ENCODE assay signal across 8 cellular contexts in genomic region chr4:102500371-102501175, GRCh38. TPM values are rescaled to one million over a fixed set of nuclear protein-coding genes. Genes with fewer than 3 reads are reported as not detected.
A peak's percentile ranks its signal among the peaks of the same experiment; 100 is the strongest.
DNase-seq lines count a peak whose midpoint lies in the region; ATAC-seq and TF ChIP-seq lines count a peak whose summit lies in the region.

No MANE protein-coding gene starts in this region.

- H3K4me1 Mint-ChIP-seq in nephron: peaks cover 26% of the 10 kb centered on the region

- H3K4me3 Mint-ChIP-seq in nephron: peak overlapping the region; percentile 77 to 92 (median 87)

- no peaks in the 10 kb centered on the region for H3K27me3 ChIP-seq in BJ (ENCODE audit: control insufficient read depth, insufficient read depth, low read length)

- DNase-seq in BJ (ENCODE audit: low read depth) (no peak), NCI-H69 (lab: John Stamatoyannopoulos, UW) (peak; percentile 31), fibroblast of the aortic adventitia (ENCODE audit: low read depth) (peak; percentile 61), ureter (ENCODE audit: low spot score) (peak; percentile 58)
- DNase-seq in activated gamma-delta T cell treated with anti-CD3 and anti-CD28 coated beads, Interleukin-2, amount 50 U/mL, for 16 hours (ENCODE audit: low read depth): peak; percentile 18

- H3K36me3 Mint-ChIP-seq in nephron (ENCODE audit: low read depth): no peaks in the 10 kb centered on the region

- H3K9me3 Mint-ChIP-seq in nephron: no peaks in the 10 kb centered on the region

- no peak; the same call in 1 of the 2 replicates for TF ChIP-seq CTCF in BJ (IDR thresholded peaks at IDR 0.05; ENCODE audit: insufficient read depth, low read depth, low read length)
- peak; percentile 16 for TF ChIP-seq CTCF in fibroblast of the aortic adventitia (IDR thresholded peaks at IDR 0.05; ENCODE audit: insufficient read depth, low read length)
- no peak for TF ChIP-seq CTCF in nephron (IDR thresholded peaks at IDR 0.05; ENCODE audit: unreplicated experiment in 3 of 3)

- POLR2A ChIA-PET in BJ (lab: Charles Lee): no interaction called here

- peak; percentile 35 for ATAC-seq in GM18909 (IDR thresholded peaks at IDR 0.05; ENCODE audit: poor library complexity, unreplicated experiment)
- ATAC-seq in HG03108 (IDR thresholded peaks at IDR 0.05; ENCODE audit: unreplicated experiment): peak; percentile 26

- H3K27ac Mint-ChIP-seq in nephron: peak overlapping the region; percentile 92 to 99 (median 97)

- no peaks in the 10 kb centered on the region for H3K36me3 ChIP-seq in BJ (ENCODE audit: control insufficient read depth, insufficient read depth, low read length)

- no peaks in the 10 kb centered on the region for H3K27me3 Mint-ChIP-seq in nephron (ENCODE audit: low read depth)

- H3K4me3 ChIP-seq in BJ (ENCODE audit: low read depth, low read length) (peak overlapping the region; percentile 85), fibroblast of the aortic adventitia (ENCODE audit: low read depth, low read length) (peak overlapping the region; percentile 86)

- CTCF ChIA-PET in BJ (lab: Yijun Ruan, JAX): interaction anchor here (0.8 to 1.2 kb wide), 3 partner anchors 19 to 508 kb away, joined by 3 to 6 read pairs (median 4); no protein-coding TSS in a partner anchor

RNA-seq across cellular contexts. Expression of gene NFKB1, which starts 0.6 kb away (rescaled TPM):
- polyA plus RNA-seq in BJ (2011; rRNA removed): 14.9 and 16.6 TPM in 2 replicates
- 23.4 and 28.3 TPM in 2 replicates for polyA minus RNA-seq in BJ (2011; rRNA and poly(A)+ RNA removed)
- total RNA-seq in fibroblast of the aortic adventitia (ENCODE audit: low replicate concordance) (17.3 and 21.3 TPM in 2 replicates), ureter (55.4 TPM)
